ENCODE assay signal across 11 cellular contexts in the genomic region with DNA sequence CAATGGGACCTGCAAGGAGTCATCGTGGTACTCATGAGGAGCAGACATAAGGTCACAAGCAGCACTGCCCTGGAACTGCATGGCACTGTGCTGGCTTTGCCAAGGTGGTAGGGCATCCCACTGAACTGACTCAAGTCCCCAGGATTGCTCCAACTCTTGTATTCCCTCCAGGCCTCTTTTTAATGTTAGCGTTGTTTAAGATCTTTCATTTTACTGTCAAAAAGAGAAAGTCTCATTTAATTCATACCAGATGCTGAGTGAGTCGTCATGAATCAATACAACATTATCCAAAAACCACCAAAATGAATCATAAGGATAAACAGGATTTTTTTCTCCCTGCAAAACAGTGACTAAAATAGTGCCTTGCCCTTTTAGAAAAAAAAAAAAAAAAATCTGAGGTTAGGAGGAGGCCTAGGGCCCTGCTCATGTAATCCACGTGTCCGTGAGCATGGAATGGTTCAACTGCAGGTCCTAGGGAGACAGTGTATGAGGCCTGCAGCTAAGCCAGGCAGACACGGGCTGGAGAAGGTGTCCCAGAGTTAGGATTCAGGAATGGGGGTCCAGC. TPM values are rescaled to one million over a fixed set of nuclear protein-coding genes. Genes with fewer than 3 reads are reported as not detected.
DNase-seq lines count a peak whose midpoint lies in the region; ATAC-seq and TF ChIP-seq lines count a peak whose summit lies in the region.
"Had no signal": no experiment of that assay in that cellular context is flagged by ENCODE, and none has a peak within 500 bp of the region (broad histone marks: within the 10 kb centered on the region; RNA-seq: fewer than 3 reads in every experiment).

No MANE protein-coding gene starts in this region.

- in situ Hi-C loops in transverse colon (cut with MboI; ENCODE audit: low pct_ligation_motif_present in 1 of 4, low pct_unique_long_range_greater_than_20kb in 1 of 4, low sequenced_read_pairs in 3 of 4), result no loop called here

- peaks cover 0 to 4% of the 10 kb centered on the region in 2 donors for H3K36me3 Mint-ChIP-seq in activated T-cell treated with anti-CD3 and anti-CD28 coated beads, Interleukin-2, amount 50 U/mL, for 72 hours (ENCODE audit: insufficient read depth in 2 of 2)
- no peaks in the 10 kb centered on the region for H3K36me3 Mint-ChIP-seq in CD14-positive monocyte

- no peaks in the 10 kb centered on the region for H3K9me3 ChIP-seq in ascending aorta
- no peaks in the 10 kb centered on the region for H3K9me3 ChIP-seq in transverse colon

- no peaks in the 10 kb centered on the region for H3K36me3 ChIP-seq in ascending aorta
- no peaks in the 10 kb centered on the region for H3K36me3 ChIP-seq in transverse colon

- peak overlapping the region; percentile 8 to 32 for H3K4me3 Mint-ChIP-seq in activated T-cell treated with anti-CD3 and anti-CD28 coated beads, Interleukin-2, amount 50 U/mL, for 72 hours
- H3K4me3 Mint-ChIP-seq in CD14-positive monocyte, result no peak overlapping the region

- 57 to 68% methylated on average over 4 to 6 of the region's 6 CpGs for WGBS in transverse colon (ENCODE audit: low coverage in 1 of 2), 2 donors

- peak; percentile 68 for ATAC-seq in activated T-cell treated with anti-CD3 and anti-CD28 coated beads, Interleukin-2, amount 50 U/mL, for 72 hours (replicated peaks in 1 of 2)
- ATAC-seq in left ventricle myocardium superior, result peak; percentile 77
- ATAC-seq: naive thymus-derived CD4-positive, alpha-beta T cell had no signal

- DNase-seq in activated T-cell treated with anti-CD3 and anti-CD28 coated beads, Interleukin-2, amount 50 U/mL, for 72 hours, result no peak
- no peak for DNase-seq in activated T-cell treated with anti-CD3 and anti-CD28 coated beads, Interleukin-2, amount 50 U/mL, for 48 hours
- DNase-seq in ascending aorta (ENCODE audit: low spot score in 2 of 2), result peak in 1 of 2 donors; percentile 86
- no peak for DNase-seq in left ventricle myocardium superior
- DNase-seq in transverse colon, result no peak
- no peak for DNase-seq in NCI-H187 (lab: John Stamatoyannopoulos, UW)
- no peak for DNase-seq in NCI-H2171 treated with DMSO at 0.1 percent for 48 hours (lab: John Stamatoyannopoulos, UW)
- no peak for DNase-seq in CD14-positive monocyte (ENCODE audit: low spot score)
- DNase-seq: activated CD4-positive, CD25-positive, alpha-beta regulatory T cell; naive thymus-derived CD4-positive, alpha-beta T cell; NCI-H2227 treated with DMSO at 0.1 percent for 48 hours had no signal

- H3K4me3 ChIP-seq in ascending aorta, result no peak overlapping the region
- no peak overlapping the region for H3K4me3 ChIP-seq in transverse colon

- peaks cover 58% of the 10 kb centered on the region for H3K4me1 Mint-ChIP-seq in activated T-cell treated with anti-CD3 and anti-CD28 coated beads, Interleukin-2, amount 50 U/mL, for 72 hours (ENCODE audit: low read depth)
- peaks cover 7% of the 10 kb centered on the region for H3K4me1 Mint-ChIP-seq in CD14-positive monocyte

- TF ChIP-seq EP300 in transverse colon (IDR thresholded peaks at IDR 0.05; ENCODE audit: low read depth), result no peak

- no peak for TF ChIP-seq POLR2A in transverse colon (IDR thresholded peaks at IDR 0.05)

- peaks cover 4 to 17% of the 10 kb centered on the region in 2 donors for H3K4me1 ChIP-seq in ascending aorta
- peaks cover 0 to 7% (median 2%) of the 10 kb centered on the region in 4 donors for H3K4me1 ChIP-seq in transverse colon

- no peaks in the 10 kb centered on the region for H3K27me3 ChIP-seq in ascending aorta
- H3K27me3 ChIP-seq in transverse colon, result no peaks in the 10 kb centered on the region

- H3K9me3 Mint-ChIP-seq in activated T-cell treated with anti-CD3 and anti-CD28 coated beads, Interleukin-2, amount 50 U/mL, for 72 hours, result no peaks in the 10 kb centered on the region
- H3K9me3 Mint-ChIP-seq in CD14-positive monocyte, result no peaks in the 10 kb centered on the region

- intact Hi-C loops in ascending aorta (cut with DNase I), result loop anchor here (2.0 kb wide), 1 partner anchor 36 kb away; a partner anchor contains a TSS
- intact Hi-C loops in left ventricle myocardium superior (cut with micrococcal nuclease), result no loop called here
- intact Hi-C loops in transverse colon (cut with DNase I; ENCODE audit: low total_unique reads), result no loop called here
- intact Hi-C loops in CD14-positive monocyte (cut with micrococcal nuclease), result no loop called here

- H3K27ac Mint-ChIP-seq in activated T-cell treated with anti-CD3 and anti-CD28 coated beads, Interleukin-2, amount 50 U/mL, for 72 hours, result no peak overlapping the region
- no peak overlapping the region for H3K27ac Mint-ChIP-seq in CD14-positive monocyte

- H3K27ac ChIP-seq in ascending aorta (peak overlapping the region; percentile 87 to 92), transverse colon (peak overlapping the region in 3 of 4 donors; percentile 21 to 46 (median 33))

- peaks cover 7% of the 10 kb centered on the region for H3K27me3 Mint-ChIP-seq in activated T-cell treated with anti-CD3 and anti-CD28 coated beads, Interleukin-2, amount 50 U/mL, for 72 hours (ENCODE audit: low read depth)
- peaks cover 0 to 1% (median 0%) of the 10 kb centered on the region in 3 donors for H3K27me3 Mint-ChIP-seq in CD14-positive monocyte (ENCODE audit: low read depth in 3 of 3)
- H3K27me3 Mint-ChIP-seq: naive thymus-derived CD4-positive, alpha-beta T cell had no signal

- TF ChIP-seq CTCF in ascending aorta (IDR thresholded peaks at IDR 0.05), result no peak
- TF ChIP-seq CTCF in transverse colon (IDR thresholded peaks at IDR 0.05), result no peak
- no peak for TF ChIP-seq CTCF in CD14-positive monocyte (IDR thresholded peaks at IDR 0.05)

RNA-seq across cellular contexts. Expression of a gene that starts 36.7 kb away (rescaled TPM):
- 100 to 1,000 TPM in 1 of 2 donors, 10 to 100 TPM in 1; 90.9 to 101 TPM for total RNA-seq in activated T-cell treated with anti-CD3 and anti-CD28 coated beads, Interleukin-2, amount 50 U/mL, for 72 hours
- 0.11 TPM for total RNA-seq in ascending aorta
- total RNA-seq in left ventricle myocardium superior, result 35.9 TPM
- total RNA-seq in transverse colon, result 1 to 10 TPM; 1.5 to 6.4 (median 2.0) TPM
- 1 to 10 TPM in 1 of 2 donors, under 1 TPM in 1; 0.69 to 2.3 TPM for polyA plus RNA-seq in CD14-positive monocyte

Comparison
In these comparisons a context has a peak if more than half of its experiments do, and no peak if none do; other contexts are left out.
1. H3K4me3 Mint-ChIP-seq: peak in activated T-cell treated with anti-CD3 and anti-CD28 coated beads, Interleukin-2, amount 50 U/mL, for 72 hours (2 of 2); none in CD14-positive monocyte (0 of 2).